Comparison of ENCODE assay signal across 19 cellular contexts in the genomic region with DNA sequence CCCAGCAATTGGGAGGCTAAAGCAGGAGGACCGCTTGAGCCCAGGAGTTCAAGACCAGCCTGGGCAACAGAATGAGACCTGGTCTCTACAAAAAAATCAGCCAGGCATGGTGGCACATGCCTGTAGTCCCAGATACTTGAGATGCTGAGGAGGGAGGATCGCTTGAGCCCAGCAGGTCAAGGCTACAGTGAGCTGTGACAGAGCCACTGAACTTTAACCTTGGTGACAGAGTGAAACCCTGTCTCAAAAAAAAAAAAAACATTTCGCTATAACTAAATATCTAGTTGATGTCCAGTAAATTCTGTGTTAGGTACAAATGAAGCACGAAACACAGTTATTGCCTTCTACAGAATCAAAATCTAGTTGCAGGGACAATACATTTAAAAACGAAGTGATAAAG.
"Had no signal": no experiment of that assay in that cellular context is flagged by ENCODE, and none has a peak within 500 bp of the region (broad histone marks: within the 10 kb centered on the region; RNA-seq: fewer than 3 reads in every experiment).

No MANE protein-coding gene starts in this region.

- H3K4me3 Mint-ChIP-seq: activated CD4-positive, alpha-beta T cell treated with anti-CD3 and anti-CD28 coated beads, Interleukin-2, amount 10 ng/mL, durations not matched to agents 7 days and 5 days; activated naive CD8-positive, alpha-beta T cell treated with anti-CD3 and anti-CD28 coated beads, Interleukin-2, amount 50 U/mL, for 24 hours; endodermal cell; memory B cell; natural killer cell treated with Interleukin-12 subunit alpha and Interleukin-12 subunit beta and Interleukin-15 and Interleukin-18, amount 100 ng/mL, for 72 hours; T-helper 17 cell had no signal

- H3K27me3 ChIP-seq: dorsolateral prefrontal cortex, gastroesophageal sphincter, left lung, spleen, tibial nerve, vagina had no signal

- ATAC-seq: activated naive CD8-positive, alpha-beta T cell treated with anti-CD3 and anti-CD28 coated beads, Interleukin-2, amount 50 U/mL, for 24 hours; gastroesophageal sphincter; left lung; natural killer cell treated with Interleukin-12 subunit alpha and Interleukin-12 subunit beta and Interleukin-15 and Interleukin-18, amount 100 ng/mL, for 72 hours; sciatic nerve; T-helper 17 cell had no signal

- H3K27ac Mint-ChIP-seq: activated CD4-positive, alpha-beta T cell treated with anti-CD3 and anti-CD28 coated beads, Interleukin-2, amount 10 ng/mL, durations not matched to agents 7 days and 5 days; activated naive CD8-positive, alpha-beta T cell treated with anti-CD3 and anti-CD28 coated beads, Interleukin-2, amount 50 U/mL, for 24 hours; endodermal cell; memory B cell; natural killer cell treated with Interleukin-12 subunit alpha and Interleukin-12 subunit beta and Interleukin-15 and Interleukin-18, amount 100 ng/mL, for 72 hours had no signal

- H3K4me3 ChIP-seq: dorsolateral prefrontal cortex, gastroesophageal sphincter, left lung, spleen, tibial nerve, vagina had no signal

- H3K4me1 ChIP-seq: gastroesophageal sphincter, left lung, spleen, tibial nerve, vagina had no signal

- H3K9me3 Mint-ChIP-seq: activated CD4-positive, alpha-beta T cell treated with anti-CD3 and anti-CD28 coated beads, Interleukin-2, amount 10 ng/mL, durations not matched to agents 7 days and 5 days; activated naive CD8-positive, alpha-beta T cell treated with anti-CD3 and anti-CD28 coated beads, Interleukin-2, amount 50 U/mL, for 24 hours; endodermal cell; memory B cell; natural killer cell treated with Interleukin-12 subunit alpha and Interleukin-12 subunit beta and Interleukin-15 and Interleukin-18, amount 100 ng/mL, for 72 hours had no signal

- H3K9me3 ChIP-seq: gastroesophageal sphincter, left lung, spleen, tibial nerve, vagina had no signal

- H3K4me1 Mint-ChIP-seq: activated CD4-positive, alpha-beta T cell treated with anti-CD3 and anti-CD28 coated beads, Interleukin-2, amount 10 ng/mL, durations not matched to agents 7 days and 5 days; activated naive CD8-positive, alpha-beta T cell treated with anti-CD3 and anti-CD28 coated beads, Interleukin-2, amount 50 U/mL, for 24 hours; memory B cell had no signal

- H3K27me3 Mint-ChIP-seq: activated CD4-positive, alpha-beta T cell treated with anti-CD3 and anti-CD28 coated beads, Interleukin-2, amount 10 ng/mL, durations not matched to agents 7 days and 5 days; activated naive CD8-positive, alpha-beta T cell treated with anti-CD3 and anti-CD28 coated beads, Interleukin-2, amount 50 U/mL, for 24 hours; memory B cell; natural killer cell treated with Interleukin-12 subunit alpha and Interleukin-12 subunit beta and Interleukin-15 and Interleukin-18, amount 100 ng/mL, for 72 hours; T-helper 17 cell had no signal

- H3K27ac ChIP-seq: dorsolateral prefrontal cortex, gastroesophageal sphincter, left lung, spleen, tibial nerve, vagina had no signal

- DNase-seq: activated CD4-positive, alpha-beta T cell treated with anti-CD3 and anti-CD28 coated beads, Interleukin-2, amount 10 ng/mL, durations not matched to agents 7 days and 5 days; activated CD4-positive, CD25-positive, alpha-beta regulatory T cell; activated CD8-positive, alpha-beta memory T cell treated with anti-CD3 and anti-CD28 coated beads for 24 hours; activated gamma-delta T cell treated with Interleukin-2 at 50 U/mL for 16 hours; activated naive CD8-positive, alpha-beta T cell treated with anti-CD3 and anti-CD28 coated beads, Interleukin-2, amount 50 U/mL, for 24 hours; aorta; dorsolateral prefrontal cortex; endodermal cell; erythroblast; left lung; occipital lobe; spleen; T-helper 17 cell had no signal
